ENCODE assay signal across 2 cellular contexts in the genomic region with DNA sequence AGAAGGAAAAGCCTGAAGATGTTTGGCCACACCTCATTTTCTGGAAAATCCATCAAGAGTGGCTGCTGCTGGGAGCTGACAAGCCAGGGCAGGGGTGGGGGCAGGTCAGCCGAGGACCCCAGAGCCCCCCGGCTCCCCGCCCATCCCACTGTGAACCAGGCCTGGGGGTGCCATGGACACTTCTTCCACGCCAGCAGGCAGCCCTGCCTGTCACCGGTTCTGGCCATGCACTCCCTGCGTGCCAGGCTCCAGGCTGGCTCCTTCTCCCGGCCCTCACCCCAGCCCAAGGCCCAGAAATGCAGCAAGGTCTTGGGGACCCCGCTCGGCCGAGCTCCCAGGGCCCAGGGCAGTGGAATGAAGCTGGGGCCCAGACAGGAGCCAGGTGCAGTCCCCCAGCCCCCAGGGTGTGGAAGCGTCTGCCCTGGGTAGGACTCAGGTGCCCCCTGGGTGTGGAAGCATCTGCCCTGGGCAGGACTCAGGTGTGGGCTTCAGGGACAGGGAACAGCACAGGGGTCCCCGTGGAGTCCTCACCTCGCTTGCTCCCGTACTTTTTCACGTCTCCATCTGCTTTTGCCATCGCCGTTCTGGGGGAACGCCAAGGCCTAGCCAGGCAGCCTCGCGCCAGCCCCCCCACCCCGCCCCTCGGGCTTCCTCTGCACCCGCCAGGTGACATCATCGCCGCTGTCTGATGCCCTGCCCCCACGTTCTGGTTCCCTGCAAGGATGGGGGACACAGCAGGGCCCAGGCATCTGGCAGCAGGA. TPM values are rescaled to one million over a fixed set of nuclear protein-coding genes. Genes with fewer than 3 reads are reported as not detected.
"Had no signal": no experiment of that assay in that cellular context is flagged by ENCODE, and none has a peak within 500 bp of the region (broad histone marks: within the 10 kb centered on the region; RNA-seq: fewer than 3 reads in every experiment).

No MANE protein-coding gene starts in this region.

RNA-seq across cellular contexts. Expression of gene RAB26, which starts 25.3 kb away (rescaled TPM):
- total RNA-seq: activated naive CD4-positive, alpha-beta T cell treated with anti-CD3 and anti-CD28 coated beads for 36 hours; mesenteric fat pad had no signal
